In the genomic region with DNA sequence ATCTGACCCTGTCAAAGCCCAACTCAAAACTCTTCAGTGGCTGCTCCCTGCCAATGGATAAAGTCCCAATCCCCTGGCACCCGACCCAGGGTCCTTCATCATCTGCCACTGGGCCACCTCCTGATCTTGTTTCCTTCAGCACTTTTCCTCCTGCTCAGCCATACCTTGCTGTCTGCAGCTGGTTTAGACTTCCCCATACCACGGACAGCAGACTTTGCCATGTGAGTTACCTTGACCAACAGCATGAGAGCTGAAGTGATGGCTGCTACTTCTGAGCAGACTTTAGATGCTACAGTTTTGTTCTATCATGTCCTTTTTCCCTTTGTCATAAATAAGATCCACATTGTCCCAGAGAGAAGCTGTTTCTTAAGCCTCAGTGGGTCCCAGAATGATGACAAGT, we compare ENCODE assay signal across 1 cellular context.
A peak's percentile ranks its signal among the peaks of the same experiment; 100 is the strongest.
TF ChIP-seq lines count a peak whose summit lies in the region.

No MANE protein-coding gene starts in this region.

TF ChIP-seq in A549, 52 proteins besides CTCF, POLR2A, EP300 and RAD21:
- TF ChIP-seq, protein P1, sequence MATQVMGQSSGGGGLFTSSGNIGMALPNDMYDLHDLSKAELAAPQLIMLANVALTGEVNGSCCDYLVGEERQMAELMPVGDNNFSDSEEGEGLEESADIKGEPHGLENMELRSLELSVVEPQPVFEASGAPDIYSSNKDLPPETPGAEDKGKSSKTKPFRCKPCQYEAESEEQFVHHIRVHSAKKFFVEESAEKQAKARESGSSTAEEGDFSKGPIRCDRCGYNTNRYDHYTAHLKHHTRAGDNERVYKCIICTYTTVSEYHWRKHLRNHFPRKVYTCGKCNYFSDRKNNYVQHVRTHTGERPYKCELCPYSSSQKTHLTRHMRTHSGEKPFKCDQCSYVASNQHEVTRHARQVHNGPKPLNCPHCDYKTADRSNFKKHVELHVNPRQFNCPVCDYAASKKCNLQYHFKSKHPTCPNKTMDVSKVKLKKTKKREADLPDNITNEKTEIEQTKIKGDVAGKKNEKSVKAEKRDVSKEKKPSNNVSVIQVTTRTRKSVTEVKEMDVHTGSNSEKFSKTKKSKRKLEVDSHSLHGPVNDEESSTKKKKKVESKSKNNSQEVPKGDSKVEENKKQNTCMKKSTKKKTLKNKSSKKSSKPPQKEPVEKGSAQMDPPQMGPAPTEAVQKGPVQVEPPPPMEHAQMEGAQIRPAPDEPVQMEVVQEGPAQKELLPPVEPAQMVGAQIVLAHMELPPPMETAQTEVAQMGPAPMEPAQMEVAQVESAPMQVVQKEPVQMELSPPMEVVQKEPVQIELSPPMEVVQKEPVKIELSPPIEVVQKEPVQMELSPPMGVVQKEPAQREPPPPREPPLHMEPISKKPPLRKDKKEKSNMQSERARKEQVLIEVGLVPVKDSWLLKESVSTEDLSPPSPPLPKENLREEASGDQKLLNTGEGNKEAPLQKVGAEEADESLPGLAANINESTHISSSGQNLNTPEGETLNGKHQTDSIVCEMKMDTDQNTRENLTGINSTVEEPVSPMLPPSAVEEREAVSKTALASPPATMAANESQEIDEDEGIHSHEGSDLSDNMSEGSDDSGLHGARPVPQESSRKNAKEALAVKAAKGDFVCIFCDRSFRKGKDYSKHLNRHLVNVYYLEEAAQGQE (IDR thresholded peaks at IDR 0.05), result peak; percentile 59
- no peak for TF ChIP-seq CHD2 (IDR thresholded peaks at IDR 0.05; ENCODE audit: low read length, partially characterized antibody)
